ENCODE assay signal across 8 cellular contexts in the genomic region with DNA sequence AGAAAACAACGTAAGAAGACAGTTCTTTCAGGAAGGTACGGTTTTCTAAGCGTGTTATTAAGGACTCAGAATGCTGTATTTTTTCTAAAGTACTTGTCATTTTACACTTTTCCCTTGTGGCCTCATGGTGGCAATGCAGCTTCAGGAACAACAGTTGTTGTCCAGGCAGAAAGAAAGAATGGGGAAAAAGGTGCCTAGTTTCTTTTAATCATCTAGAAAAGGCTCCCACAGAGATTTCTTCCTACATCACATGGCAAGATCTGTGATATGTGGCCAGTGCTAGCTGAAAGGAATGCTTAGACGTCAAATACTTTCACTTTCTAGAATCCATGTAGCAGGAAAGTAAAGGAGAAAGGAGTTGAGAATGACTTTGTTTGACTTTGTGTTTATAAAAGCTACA. TPM values are rescaled to one million over a fixed set of nuclear protein-coding genes. Genes with fewer than 3 reads are reported as not detected.
DNase-seq lines count a peak whose midpoint lies in the region; ATAC-seq, FAIRE-seq and TF ChIP-seq lines count a peak whose summit lies in the region.

No MANE protein-coding gene starts in this region.

- no peak overlapping the region for H3K4me2 ChIP-seq in neural cell (ENCODE audit: low read length)

- H2AFZ ChIP-seq in neural cell (ENCODE audit: low read depth, low read length) = no peak overlapping the region

- H4K20me1 ChIP-seq in neural cell (ENCODE audit: insufficient read depth) = no peaks in the 10 kb centered on the region

- ATAC-seq in natural killer cell treated with Interleukin-12 subunit alpha and Interleukin-12 subunit beta and Interleukin-15 and Interleukin-18, amount 100 ng/mL, for 72 hours = no peak

- no peaks in the 10 kb centered on the region for H3K9me2 ChIP-seq in neural cell (ENCODE audit: insufficient read depth, low read length)

- H3K4me1 ChIP-seq in BE2C = no peaks in the 10 kb centered on the region
- no peaks in the 10 kb centered on the region for H3K4me1 ChIP-seq in NT2/D1 (ENCODE audit: insufficient read depth, insufficient read length)

- H3K36me3 Mint-ChIP-seq in natural killer cell treated with Interleukin-12 subunit alpha and Interleukin-12 subunit beta and Interleukin-15 and Interleukin-18, amount 100 ng/mL, for 72 hours = peaks cover 4% of the 10 kb centered on the region

- H3K27ac Mint-ChIP-seq in natural killer cell treated with Interleukin-12 subunit alpha and Interleukin-12 subunit beta and Interleukin-15 and Interleukin-18, amount 100 ng/mL, for 72 hours = no peak overlapping the region

- H3K27me3 Mint-ChIP-seq in natural killer cell treated with Interleukin-12 subunit alpha and Interleukin-12 subunit beta and Interleukin-15 and Interleukin-18, amount 100 ng/mL, for 72 hours = no peaks in the 10 kb centered on the region

- peak; percentile 93 for TF ChIP-seq RAD21 in neural cell (conservative IDR thresholded peaks at IDR 0.05)

- peaks cover 20% of the 10 kb centered on the region for H3K9me3 Mint-ChIP-seq in natural killer cell treated with Interleukin-12 subunit alpha and Interleukin-12 subunit beta and Interleukin-15 and Interleukin-18, amount 100 ng/mL, for 72 hours

- FAIRE-seq in H54 (lab: Jason Lieb, UNC) = peak; percentile 66

- TF ChIP-seq CTCF in BE2C (IDR thresholded peaks at IDR 0.05; ENCODE audit: low read depth, low read length) (peak; percentile 76), neural cell (IDR thresholded peaks at IDR 0.05; ENCODE audit: poor library complexity, severe bottlenecking) (peak; percentile 86)

- no peak for TF ChIP-seq POLR2A in H54 (IDR thresholded peaks at IDR 0.05; ENCODE audit: low read depth, low read length)

- no peaks in the 10 kb centered on the region for H3K36me3 ChIP-seq in BE2C
- no peaks in the 10 kb centered on the region for H3K36me3 ChIP-seq in NT2/D1 (ENCODE audit: insufficient read depth, insufficient read length, low read length)
- H3K36me3 ChIP-seq in neural cell (ENCODE audit: insufficient read depth, low read length) = no peaks in the 10 kb centered on the region

- peak overlapping the region; percentile 10; the same call in 1 of the 2 replicates for H3K4me3 ChIP-seq in BE2C (ENCODE audit: low read depth, low read length)
- no peak overlapping the region for H3K4me3 ChIP-seq in NT2/D1 (ENCODE audit: insufficient read length, low read depth)
- no peak overlapping the region for H3K4me3 ChIP-seq in neural cell (ENCODE audit: low read length)

- H3K9ac ChIP-seq in NT2/D1 (ENCODE audit: insufficient read length, low read depth) (no peak overlapping the region), neural cell (ENCODE audit: low read length) (no peak overlapping the region)

- H3K79me2 ChIP-seq in neural cell (replicated peaks; ENCODE audit: insufficient read depth, low read length) = no peaks in the 10 kb centered on the region

- DNase-seq in BE2C (peak; percentile 42), H54 (ENCODE audit: insufficient read length, low spot score) (peak; percentile 1), NT2/D1 (ENCODE audit: low read depth, low spot score) (peak; percentile 22), dermis microvascular lymphatic vessel endothelial cell (ENCODE audit: low read depth in 2 of 2) (peak; percentile 5 to 10), activated gamma-delta T cell (lab: John Stamatoyannopoulos, UW) (no peak)
- DNase-seq in stimulated activated CD4-positive, alpha-beta T cell treated with anti-CD3 and anti-CD28 coated beads, Interleukin-1b, Interleukin-23, amount 100 ng/mL, for 48 hours = no peak
- DNase-seq in natural killer cell treated with Interleukin-12 subunit alpha and Interleukin-12 subunit beta and Interleukin-15 and Interleukin-18, amount 100 ng/mL, for 72 hours (ENCODE audit: low spot score) = no peak

- no peak overlapping the region for H3K27ac ChIP-seq in neural cell (ENCODE audit: low read length)

- no peaks in the 10 kb centered on the region for H3F3A ChIP-seq in neural cell (ENCODE audit: insufficient read depth, low read length, poor library complexity, severe bottlenecking)

- no peaks in the 10 kb centered on the region for H3K4me1 Mint-ChIP-seq in natural killer cell treated with Interleukin-12 subunit alpha and Interleukin-12 subunit beta and Interleukin-15 and Interleukin-18, amount 100 ng/mL, for 72 hours (ENCODE audit: low read depth in 2 of 2)

- TF ChIP-seq EP300 in neural cell (conservative IDR thresholded peaks at IDR 0.05; ENCODE audit: poor library complexity, severe bottlenecking) = no peak

- no peaks in the 10 kb centered on the region for H3K27me3 ChIP-seq in BE2C
- no peaks in the 10 kb centered on the region for H3K27me3 ChIP-seq in NT2/D1 (ENCODE audit: insufficient read depth, insufficient read length)
- H3K27me3 ChIP-seq in neural cell (ENCODE audit: insufficient read depth, low read depth, low read length) = no peaks in the 10 kb centered on the region

- no peaks in the 10 kb centered on the region; the same call in 1 of the 2 replicates for H3K9me3 ChIP-seq in BE2C
- no peaks in the 10 kb centered on the region for H3K9me3 ChIP-seq in NT2/D1 (ENCODE audit: insufficient read depth, low read length)
- no peaks in the 10 kb centered on the region for H3K9me3 ChIP-seq in neural cell (ENCODE audit: low read length)

- no peak overlapping the region for H3K4me3 Mint-ChIP-seq in natural killer cell treated with Interleukin-12 subunit alpha and Interleukin-12 subunit beta and Interleukin-15 and Interleukin-18, amount 100 ng/mL, for 72 hours

TF ChIP-seq in neural cell, 6 proteins besides CTCF, POLR2A, EP300 and RAD21:
- TF ChIP-seq MXI1 (conservative IDR thresholded peaks at IDR 0.05; ENCODE audit: poor library complexity, severe bottlenecking) (no peak), SMC3 (conservative IDR thresholded peaks at IDR 0.05; ENCODE audit: poor library complexity) (peak; percentile 93), TAF1 (IDR thresholded peaks at IDR 0.05; ENCODE audit: low read depth) (no peak)
TF ChIP-seq in neural cell: peak in this region for 1.

RNA-seq across cellular contexts. Expression of gene TRAM1L1, which starts 49.0 kb away (rescaled TPM):
- polyA plus RNA-seq in BE2C (2012; ENCODE audit: insufficient read depth, insufficient read length, low read depth) = 8.2 TPM
- 0.51 TPM in 2 replicates for total RNA-seq in dermis microvascular lymphatic vessel endothelial cell
- 17.0 and 18.2 TPM in 2 replicates for polyA plus RNA-seq in neural cell
- polyA minus RNA-seq in neural cell = 16.3 and 17.4 TPM in 2 replicates
- not detected for total RNA-seq in natural killer cell treated with Interleukin-12 subunit alpha and Interleukin-12 subunit beta and Interleukin-15 and Interleukin-18, amount 100 ng/mL, for 72 hours

Comparison
In these comparisons a context has a peak if more than half of its experiments do, and no peak if none do; other contexts are left out.
1. DNase-seq: peak in BE2C (single experiment), H54 (single experiment), NT2/D1 (single experiment) and dermis microvascular lymphatic vessel endothelial cell (2 of 2); none in stimulated activated CD4-positive, alpha-beta T cell treated with anti-CD3 and anti-CD28 coated beads, Interleukin-1b, Interleukin-23, amount 100 ng/mL, for 48 hours (single experiment), natural killer cell treated with Interleukin-12 subunit alpha and Interleukin-12 subunit beta and Interleukin-15 and Interleukin-18, amount 100 ng/mL, for 72 hours (single experiment) and activated gamma-delta T cell (single experiment).